In genomic region chr14:36661506-36662257, GRCh38 we compare ENCODE assay signal across 8 cellular contexts. TPM values are rescaled to one million over a fixed set of nuclear protein-coding genes. Genes with fewer than 3 reads are reported as not detected.
A peak's percentile ranks its signal among the peaks of the same experiment; 100 is the strongest.
DNase-seq lines count a peak whose midpoint lies in the region; ATAC-seq and TF ChIP-seq lines count a peak whose summit lies in the region.

PAX9 (plus strand) TSS chr14:36661860; CDS start chr14:36662090, 230 bp downstream.

- no peaks in the 10 kb centered on the region for H3K36me3 ChIP-seq in prostate gland

- intact Hi-C loops in left cardiac atrium (cut with DNase I) = loop anchor here in 1 of 2 donors (5.0 kb wide), 1 partner anchor 281 kb away; no protein-coding TSS in a partner anchor
- intact Hi-C loops in prostate gland (cut with DNase I) = no loop called here

- TF ChIP-seq POLR2A in prostate gland (IDR thresholded peaks at IDR 0.05) = peak; percentile 58

- peak within 1 kb of the TSS; percentile 65 for H3K27ac Mint-ChIP-seq in activated naive CD4-positive, alpha-beta T cell treated with anti-CD3 and anti-CD28 coated beads, Interleukin-2, amount 10 ng/mL, durations not matched to agents 7 days and 5 days

- H3K9me3 Mint-ChIP-seq in activated naive CD4-positive, alpha-beta T cell treated with anti-CD3 and anti-CD28 coated beads, Interleukin-2, amount 10 ng/mL, durations not matched to agents 7 days and 5 days = peaks cover 5% of the 10 kb centered on the region

- DNase-seq in AG08395 (ENCODE audit: low spot score) (peak; percentile 94), NCI-H345 (lab: John Stamatoyannopoulos, UW) (peak; percentile 99), left cardiac atrium (peak; percentile 77), prostate gland (ENCODE audit: low spot score) (peak; percentile 96), cerebellar cortex (ENCODE audit: low spot score) (no peak)
- DNase-seq in activated naive CD4-positive, alpha-beta T cell treated with anti-CD3 and anti-CD28 coated beads, Interleukin-2, amount 10 ng/mL, durations not matched to agents 7 days and 5 days = peak; percentile 45

- H3K36me3 Mint-ChIP-seq in activated naive CD4-positive, alpha-beta T cell treated with anti-CD3 and anti-CD28 coated beads, Interleukin-2, amount 10 ng/mL, durations not matched to agents 7 days and 5 days = peaks cover 15% of the 10 kb centered on the region

- H3K27me3 Mint-ChIP-seq in activated naive CD4-positive, alpha-beta T cell treated with anti-CD3 and anti-CD28 coated beads, Interleukin-2, amount 10 ng/mL, durations not matched to agents 7 days and 5 days = peaks cover 100% of the 10 kb centered on the region

- peak within 1 kb of the TSS; percentile 80 to 90 for H3K27ac ChIP-seq in prostate gland

- H3K9me3 ChIP-seq in prostate gland = no peaks in the 10 kb centered on the region

- H3K27me3 ChIP-seq in prostate gland (replicated peaks; ENCODE audit: insufficient read depth) = no peaks in the 10 kb centered on the region

- H3K4me1 Mint-ChIP-seq in activated naive CD4-positive, alpha-beta T cell treated with anti-CD3 and anti-CD28 coated beads, Interleukin-2, amount 10 ng/mL, durations not matched to agents 7 days and 5 days = peaks cover 22% of the 10 kb centered on the region

- no peak for TF ChIP-seq CTCF in prostate gland (IDR thresholded peaks at IDR 0.05)

- CTCF ChIA-PET in activated naive CD4-positive, alpha-beta T cell treated with anti-CD3 and anti-CD28 coated beads, Interleukin-2, amount 10 ng/mL, durations not matched to agents 7 days and 5 days (lab: Charles Lee) = no interaction called here

- ATAC-seq in GM18502 (IDR thresholded peaks at IDR 0.05; ENCODE audit: poor library complexity, unreplicated experiment) (peak; percentile 73), HG03280 (IDR thresholded peaks at IDR 0.05; ENCODE audit: unreplicated experiment) (peak; percentile 74), left cardiac atrium (peak; percentile 85 to 97)

- peak within 1 kb of the TSS; percentile 15 for H3K4me3 Mint-ChIP-seq in activated naive CD4-positive, alpha-beta T cell treated with anti-CD3 and anti-CD28 coated beads, Interleukin-2, amount 10 ng/mL, durations not matched to agents 7 days and 5 days

- 1% methylated on average over 44 of the region's 44 CpGs for WGBS in prostate gland

- H3K4me3 ChIP-seq in prostate gland = peak within 1 kb of the TSS; percentile 37 to 53

- H3K4me1 ChIP-seq in prostate gland (replicated peaks) = no peaks in the 10 kb centered on the region

RNA-seq across cellular contexts. Expression of gene PAX9, which starts in this region (rescaled TPM):
- total RNA-seq in left cardiac atrium = not detected
- 10 to 100 TPM in 1 of 2 donors, 1 to 10 TPM in 1; 4.9 to 11.1 TPM for total RNA-seq in prostate gland

Comparison
In these comparisons a context has a peak if more than half of its experiments do, and no peak if none do; other contexts are left out.
1. RNA of gene PAX9 (total RNA-seq): 4.9 to 11.1 TPM in prostate gland; not detected in left cardiac atrium; every median in the first group is over 4 times any median in the second.
2. Peak in DNase-seq and ATAC-seq in left cardiac atrium; RNA of the gene not detected or under 1 TPM.
3. Peak in every context shown above with its lines, with median percentiles within 50 percentile points of each other: ATAC-seq.